ENCODE assay signal across 1 cellular context in the genomic region with DNA sequence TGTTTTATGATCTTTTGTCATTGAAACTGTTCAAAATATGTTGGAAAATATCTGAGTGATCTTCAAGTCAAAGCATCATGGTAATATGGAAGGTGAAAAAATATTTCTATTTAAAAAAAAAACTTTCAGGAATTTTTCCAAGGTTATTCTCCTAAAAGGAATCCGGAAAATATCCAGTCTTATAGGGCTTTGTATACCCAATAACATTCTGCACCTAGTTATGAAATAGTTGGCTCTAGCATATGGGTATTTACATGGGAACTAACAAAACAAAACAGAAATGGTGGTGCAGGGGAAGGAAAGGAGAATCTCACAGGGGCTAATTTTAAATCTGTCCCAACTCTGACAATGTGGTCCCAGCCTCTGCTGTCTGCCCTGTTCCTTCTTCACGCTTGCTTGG.
TF ChIP-seq lines count a peak whose summit lies in the region.

No MANE protein-coding gene starts in this region.

TF ChIP-seq in A549, 52 proteins besides CTCF, POLR2A, EP300 and RAD21 (continued from another document):
- TF ChIP-seq, protein P1, sequence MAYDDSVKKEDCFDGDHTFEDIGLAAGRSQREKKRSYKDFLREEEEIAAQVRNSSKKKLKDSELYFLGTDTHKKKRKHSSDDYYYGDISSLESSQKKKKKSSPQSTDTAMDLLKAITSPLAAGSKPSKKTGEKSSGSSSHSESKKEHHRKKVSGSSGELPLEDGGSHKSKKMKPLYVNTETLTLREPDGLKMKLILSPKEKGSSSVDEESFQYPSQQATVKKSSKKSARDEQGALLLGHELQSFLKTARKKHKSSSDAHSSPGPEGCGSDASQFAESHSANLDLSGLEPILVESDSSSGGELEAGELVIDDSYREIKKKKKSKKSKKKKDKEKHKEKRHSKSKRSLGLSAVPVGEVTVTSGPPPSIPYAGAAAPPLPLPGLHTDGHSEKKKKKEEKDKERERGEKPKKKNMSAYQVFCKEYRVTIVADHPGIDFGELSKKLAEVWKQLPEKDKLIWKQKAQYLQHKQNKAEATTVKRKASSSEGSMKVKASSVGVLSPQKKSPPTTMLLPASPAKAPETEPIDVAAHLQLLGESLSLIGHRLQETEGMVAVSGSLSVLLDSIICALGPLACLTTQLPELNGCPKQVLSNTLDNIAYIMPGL (CRISPR knock-in tag; IDR thresholded peaks at IDR 0.05; ENCODE audit: borderline replicate concordance): no peak
- TF ChIP-seq CEBPB (IDR thresholded peaks at IDR 0.05): no peak
